In the genomic region with DNA sequence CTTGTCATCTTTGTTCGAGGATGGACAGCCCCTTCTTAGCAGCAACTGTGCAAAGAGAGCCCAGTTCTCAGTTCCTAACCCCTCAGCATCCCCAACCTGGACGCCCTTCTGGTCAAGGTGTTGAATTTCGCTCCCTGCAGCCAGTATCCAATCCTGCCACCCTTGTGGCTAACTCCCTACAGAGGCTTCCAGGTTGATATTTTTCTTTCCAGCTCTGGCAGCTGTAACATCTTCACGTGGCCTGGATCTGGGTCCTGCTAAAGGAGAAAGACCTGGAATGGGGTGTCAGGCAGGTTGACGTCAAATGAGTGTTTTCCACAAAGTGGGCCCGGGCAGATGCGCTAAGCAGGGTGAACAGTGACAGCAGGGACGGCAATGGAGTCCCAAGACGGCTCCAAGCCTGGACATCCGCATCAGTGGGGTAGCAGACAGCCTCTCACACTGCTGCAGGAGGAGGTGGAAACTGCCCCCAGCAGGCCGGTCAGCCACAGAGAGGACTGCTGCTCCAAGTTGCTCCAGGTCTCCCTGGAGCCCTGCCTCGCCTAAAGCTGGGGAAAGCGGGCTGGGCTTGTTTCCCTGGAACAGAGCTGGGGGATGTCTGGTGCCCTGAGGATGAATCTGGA, we compare ENCODE assay signal across 8 cellular contexts. TPM values are rescaled to one million over a fixed set of nuclear protein-coding genes. Genes with fewer than 3 reads are reported as not detected.
DNase-seq lines count a peak whose midpoint lies in the region; TF ChIP-seq lines count a peak whose summit lies in the region.

No MANE protein-coding gene starts in this region.

- DNase-seq in CD8-positive, alpha-beta memory T cell, result peak in 1 of 5 donors; percentile 46
- DNase-seq in NT2/D1 (ENCODE audit: low read depth, low spot score) (no peak), endothelial cell (ENCODE audit: low spot score) (no peak), osteocyte (ENCODE audit: extremely low spot score, unreplicated experiment) (no peak), glomerular visceral epithelial cell (ENCODE audit: extremely low spot score) (no peak), NCI-H2227 treated with DMSO at 0.1 percent for 48 hours (lab: John Stamatoyannopoulos, UW) (no peak), amygdala (lab: John Stamatoyannopoulos, UW) (no peak), NCI-H774 (lab: John Stamatoyannopoulos, UW) (no peak)

- H3K4me1 ChIP-seq in CD8-positive, alpha-beta memory T cell (ENCODE audit: insufficient read depth, low read length), result peaks cover 40% of the 10 kb centered on the region
- peaks cover 19% of the 10 kb centered on the region for H3K4me1 ChIP-seq in NT2/D1 (ENCODE audit: insufficient read depth, insufficient read length)

- POLR2A ChIA-PET in CD8-positive, alpha-beta memory T cell (lab: Charles Lee), result interaction anchor here (0.6 kb wide), 1 partner anchor 327 kb away, joined by 3 read pairs; no protein-coding TSS in a partner anchor

- H3K4me3 ChIP-seq in CD8-positive, alpha-beta memory T cell (ENCODE audit: low read length), result peak overlapping the region; percentile 82
- H3K4me3 ChIP-seq in NT2/D1 (ENCODE audit: insufficient read length, low read depth), result peak overlapping the region; percentile 90

- peak overlapping the region; percentile 79 to 97 (median 94) for H3K27ac Mint-ChIP-seq in CD8-positive, alpha-beta memory T cell
- H3K27ac Mint-ChIP-seq in endothelial cell (ENCODE audit: unreplicated experiment) (peak overlapping the region; percentile 78), osteocyte (ENCODE audit: unreplicated experiment) (peak overlapping the region; percentile 76)

- no peaks in the 10 kb centered on the region for H3K9me3 Mint-ChIP-seq in CD8-positive, alpha-beta memory T cell
- H3K9me3 Mint-ChIP-seq in endothelial cell (ENCODE audit: unreplicated experiment) (no peaks in the 10 kb centered on the region), osteocyte (ENCODE audit: unreplicated experiment) (no peaks in the 10 kb centered on the region)

- TF ChIP-seq CTCF in endothelial cell (IDR thresholded peaks at IDR 0.05; ENCODE audit: unreplicated experiment), result no peak
- no peak for TF ChIP-seq CTCF in osteocyte (IDR thresholded peaks at IDR 0.05)

- H3K27me3 ChIP-seq in CD8-positive, alpha-beta memory T cell (ENCODE audit: insufficient read depth, low read length, poor library complexity, severe bottlenecking), result no peaks in the 10 kb centered on the region
- H3K27me3 ChIP-seq in NT2/D1 (ENCODE audit: insufficient read depth, insufficient read length), result no peaks in the 10 kb centered on the region

- H3K4me3 Mint-ChIP-seq in CD8-positive, alpha-beta memory T cell, result peak overlapping the region; percentile 83 to 94 (median 87)
- H3K4me3 Mint-ChIP-seq in endothelial cell (ENCODE audit: unreplicated experiment) (peak overlapping the region; percentile 87), osteocyte (ENCODE audit: unreplicated experiment) (peak overlapping the region; percentile 79)

- peaks cover 15% of the 10 kb centered on the region for H3K36me3 ChIP-seq in CD8-positive, alpha-beta memory T cell (ENCODE audit: insufficient read depth, low read length)
- H3K36me3 ChIP-seq in NT2/D1 (ENCODE audit: insufficient read depth, insufficient read length, low read length), result peaks cover 33% of the 10 kb centered on the region

- no peaks in the 10 kb centered on the region for H3K9me3 ChIP-seq in CD8-positive, alpha-beta memory T cell (ENCODE audit: low read length)
- H3K9me3 ChIP-seq in NT2/D1 (ENCODE audit: insufficient read depth, low read length), result no peaks in the 10 kb centered on the region

- H3K36me3 Mint-ChIP-seq in CD8-positive, alpha-beta memory T cell, result peaks cover 4 to 34% (median 10%) of the 10 kb centered on the region in 3 donors
- H3K36me3 Mint-ChIP-seq in endothelial cell (ENCODE audit: low read depth, unreplicated experiment) (peaks cover 30% of the 10 kb centered on the region), osteocyte (ENCODE audit: unreplicated experiment) (peaks cover 20% of the 10 kb centered on the region)

- CTCF ChIA-PET in CD8-positive, alpha-beta memory T cell (lab: Charles Lee), result no interaction called here

- peak overlapping the region; percentile 95 for H3K9ac ChIP-seq in NT2/D1 (ENCODE audit: insufficient read length, low read depth)

- peak overlapping the region; percentile 64 for H3K27ac ChIP-seq in CD8-positive, alpha-beta memory T cell (ENCODE audit: low read depth, low read length)

- H3K27me3 Mint-ChIP-seq in CD8-positive, alpha-beta memory T cell, result peaks cover 0 to 11% of the 10 kb centered on the region in 2 donors
- H3K27me3 Mint-ChIP-seq in endothelial cell (ENCODE audit: unreplicated experiment) (peaks cover 5% of the 10 kb centered on the region), osteocyte (ENCODE audit: unreplicated experiment) (peaks cover 9% of the 10 kb centered on the region)

- peaks cover 38 to 42% (median 41%) of the 10 kb centered on the region in 3 donors for H3K4me1 Mint-ChIP-seq in CD8-positive, alpha-beta memory T cell
- H3K4me1 Mint-ChIP-seq in endothelial cell (ENCODE audit: unreplicated experiment) (peaks cover 36% of the 10 kb centered on the region), osteocyte (ENCODE audit: unreplicated experiment) (peaks cover 33% of the 10 kb centered on the region)

RNA-seq across cellular contexts. Expression of gene YTHDF1, which starts 1.0 kb away (rescaled TPM):
- total RNA-seq in CD8-positive, alpha-beta memory T cell, result 10 to 100 TPM; 47.0 to 47.5 TPM
- polyA plus RNA-seq in CD8-positive, alpha-beta memory T cell, result 43.1 TPM
- total RNA-seq in endothelial cell (ENCODE audit: unreplicated experiment) (62.1 TPM), osteocyte (44.9 and 46.8 TPM in 2 replicates)

RNA-seq across cellular contexts. Expression of gene BIRC7, which starts 18.7 kb away (rescaled TPM):
- not detected for total RNA-seq in CD8-positive, alpha-beta memory T cell
- not detected for polyA plus RNA-seq in CD8-positive, alpha-beta memory T cell
- not detected for total RNA-seq in endothelial cell (ENCODE audit: unreplicated experiment)
- not detected in 2 replicates for total RNA-seq in osteocyte

RNA-seq across cellular contexts. Expression of gene NKAIN4, which starts 37.3 kb away (rescaled TPM):
- not detected for total RNA-seq in CD8-positive, alpha-beta memory T cell
- polyA plus RNA-seq in CD8-positive, alpha-beta memory T cell, result not detected
- total RNA-seq in endothelial cell (ENCODE audit: unreplicated experiment) (3.3 TPM), osteocyte (0.62 TPM in 1 of 2 replicates, not detected in the other)

RNA-seq across cellular contexts. Expression of gene ARFGAP1, which starts 55.7 kb away (rescaled TPM):
- total RNA-seq in CD8-positive, alpha-beta memory T cell, result 10 to 100 TPM; 71.0 to 77.5 TPM
- polyA plus RNA-seq in CD8-positive, alpha-beta memory T cell, result 22.7 TPM
- total RNA-seq in endothelial cell (ENCODE audit: unreplicated experiment) (106 TPM), osteocyte (116 and 119 TPM in 2 replicates)
